In genomic region chr12:132413931-132414588, GRCh38 we compare ENCODE assay signal across 9 cellular contexts.
DNase-seq lines count a peak whose midpoint lies in the region; ATAC-seq and TF ChIP-seq lines count a peak whose summit lies in the region.
"Had no signal": no experiment of that assay in that cellular context is flagged by ENCODE, and none has a peak within 500 bp of the region (broad histone marks: within the 10 kb centered on the region; RNA-seq: fewer than 3 reads in every experiment).

No MANE protein-coding gene starts in this region.

- intact Hi-C loops in lower lobe of right lung (cut with DNase I), result no loop called here
- intact Hi-C loops in gastrocnemius medialis (cut with DNase I; ENCODE audit: low total_unique reads), result loop anchor here (10.0 kb wide), 1 partner anchor 259 kb away; no protein-coding TSS in a partner anchor

- no peaks in the 10 kb centered on the region for H3K36me3 ChIP-seq in lower lobe of right lung
- no peaks in the 10 kb centered on the region for H3K36me3 ChIP-seq in gastrocnemius medialis

- no peak for TF ChIP-seq POLR2A in gastrocnemius medialis (IDR thresholded peaks at IDR 0.05)

- H3K27ac ChIP-seq in lower lobe of right lung, result no peak overlapping the region
- no peak overlapping the region for H3K27ac ChIP-seq in gastrocnemius medialis
- H3K27ac ChIP-seq: skin epidermis had no signal

- H3K4me1 ChIP-seq in lower lobe of right lung, result peaks cover 9% of the 10 kb centered on the region
- no peaks in the 10 kb centered on the region for H3K4me1 ChIP-seq in gastrocnemius medialis

- TF ChIP-seq CTCF in astrocyte of the cerebellum (IDR thresholded peaks at IDR 0.05; ENCODE audit: low read depth, low read length, missing control alignments), result peak; percentile 76
- peak; percentile 27 for TF ChIP-seq CTCF in lower lobe of right lung (IDR thresholded peaks at IDR 0.05)
- no peak for TF ChIP-seq CTCF in gastrocnemius medialis (IDR thresholded peaks at IDR 0.05 in 4 of 5, conservative IDR thresholded peaks at IDR 0.05 in 1 of 5)

- POLR2A ChIA-PET in HEK293T (lab: Yijun Ruan, JAX), result interaction anchor here (1.2 kb wide), 1 partner anchor 201 kb away, joined by 3 read pairs; no protein-coding TSS in a partner anchor

- CTCF ChIA-PET in HEK293T (lab: Yijun Ruan, JAX), result interaction anchor here (0.5 to 2.6 kb wide), 17 partner anchors 11 to 262 kb away, joined by 3 to 18 read pairs (median 4); no protein-coding TSS in a partner anchor

- in situ Hi-C loops in astrocyte of the cerebellum (cut with HindIII; ENCODE audit: low sequenced_read_pairs) (no loop called here), gastrocnemius medialis (cut with MboI; ENCODE audit: low sequenced_read_pairs in 4 of 4) (loop anchor here in 1 of 4 donors (25.0 kb wide), 2 partner anchors 123 to 198 kb away; partner anchors contain the start of genes LRCOL1 and P2RX2)

- DNase-seq in COLO668 (lab: John Stamatoyannopoulos, UW; ENCODE audit: unreplicated experiment) (peak; percentile 6), HEK293T (ENCODE audit: extremely low spot score) (peak; percentile 59), astrocyte of the cerebellum (ENCODE audit: low read depth) (no peak), lower lobe of right lung (no peak), mucosa of gallbladder (ENCODE audit: low spot score) (no peak), gastrocnemius medialis (no peak), NOMO-1 treated with DMSO at 0.1 percent for 48 hours (lab: John Stamatoyannopoulos, UW; ENCODE audit: unreplicated experiment) (no peak)

- H3K9me3 ChIP-seq in lower lobe of right lung, result no peaks in the 10 kb centered on the region
- H3K9me3 ChIP-seq in gastrocnemius medialis, result no peaks in the 10 kb centered on the region

- ATAC-seq in lower lobe of right lung (peak in 1 of 2 donors; percentile 18), GM19397 (IDR thresholded peaks at IDR 0.05; ENCODE audit: unreplicated experiment) (no peak), gastrocnemius medialis (no peak)

- H3K4me3 ChIP-seq in astrocyte of the cerebellum (ENCODE audit: low read depth, low read length), result no peak overlapping the region
- no peak overlapping the region for H3K4me3 ChIP-seq in lower lobe of right lung
- H3K4me3 ChIP-seq in gastrocnemius medialis, result no peak overlapping the region
- H3K4me3 ChIP-seq: skin epidermis had no signal

- H3K27me3 ChIP-seq in lower lobe of right lung (ENCODE audit: low read depth) (peaks cover 38% of the 10 kb centered on the region), gastrocnemius medialis (peaks cover 24 to 30% (median 27%) of the 10 kb centered on the region in 3 donors)

TF ChIP-seq in HEK293T, 16 proteins besides CTCF, POLR2A, EP300 and RAD21:
- TF ChIP-seq TARDBP (IDR thresholded peaks at IDR 0.05) (peak; percentile 17; the same call in 1 of the 2 replicates), PKNOX1 (IDR thresholded peaks at IDR 0.05) (no peak)
TF ChIP-seq in HEK293T: peak in this region for 1.

Comparison
In these comparisons a context has a peak if more than half of its experiments do, and no peak if none do; other contexts are left out.
1. DNase-seq: peak in COLO668 (single experiment) and HEK293T (single experiment); none in astrocyte of the cerebellum (single experiment), lower lobe of right lung (single experiment), mucosa of gallbladder (single experiment), gastrocnemius medialis (0 of 2) and NOMO-1 treated with DMSO at 0.1 percent for 48 hours (single experiment).
2. CTCF ChIP-seq: peak in astrocyte of the cerebellum (single experiment) and lower lobe of right lung (single experiment); none in gastrocnemius medialis (0 of 5).